ENCODE assay signal across 19 cellular contexts in genomic region chr1:20280399-20280798, GRCh38. TPM values are rescaled to one million over a fixed set of nuclear protein-coding genes. Genes with fewer than 3 reads are reported as not detected.
"Had no signal": no experiment of that assay in that cellular context is flagged by ENCODE, and none has a peak within 500 bp of the region (broad histone marks: within the 10 kb centered on the region; RNA-seq: fewer than 3 reads in every experiment).

No MANE protein-coding gene starts in this region.

- H3K4me1 ChIP-seq: prostate gland, upper lobe of left lung had no signal

- H3K36me3 Mint-ChIP-seq: activated naive CD8-positive, alpha-beta T cell had no signal

- H3K4me3 Mint-ChIP-seq: activated naive CD8-positive, alpha-beta T cell; nephron had no signal

- H3K27me3 ChIP-seq: hepatocyte, ovary, upper lobe of left lung had no signal

- H3K4me3 ChIP-seq: hepatocyte, ovary, prostate gland, upper lobe of left lung had no signal

- DNase-seq: activated CD4-positive, alpha-beta T cell treated with anti-CD3 and anti-CD28 coated beads, Interleukin-2, amount 50 U/mL, for 1 hour; activated T-cell treated with anti-CD3 and anti-CD28 coated beads, Interleukin-2, amount 50 U/mL, for 1 hour; amniotic stem cell; foreskin melanocyte; glutamatergic neuron; left ventricle myocardium superior; ovary; stimulated activated CD4-positive, alpha-beta T cell treated with anti-CD3 and anti-CD28 coated beads, Interleukin-4, amount 100 ng/mL, for 24 hours; stimulated activated naive CD4-positive, alpha-beta T cell treated with Interleukin-2 at 50 U/mL for 16 hours; upper lobe of left lung had no signal

- H3K27ac Mint-ChIP-seq: activated naive CD8-positive, alpha-beta T cell had no signal

- ATAC-seq: activated CD4-positive, CD25-positive, alpha-beta regulatory T cell treated with anti-CD3 and anti-CD28 coated beads, Interleukin-2, amount 50 U/mL, for 24 hours; left ventricle myocardium superior had no signal

- H3K27ac ChIP-seq: neutrophil, ovary, prostate gland, upper lobe of left lung had no signal

RNA-seq across cellular contexts. Expression of gene VWA5B1, which starts 10.3 kb away (rescaled TPM):
- total RNA-seq: bronchial epithelial cell; left ventricle myocardium superior; subcutaneous adipose tissue; T-helper 2 cell treated with Interferon-gamma antibody and Interleukin-4, amounts not matched to agents 100 ng/mL and 5 ng/mL, for 36 hours had no signal
- polyA plus RNA-seq: ovary had no signal
